In genomic region chr11:40292636-40293585, GRCh38 we compare ENCODE assay signal across 9 cellular contexts.
DNase-seq lines count a peak whose midpoint lies in the region; ATAC-seq, FAIRE-seq and TF ChIP-seq lines count a peak whose summit lies in the region.
"Had no signal": no experiment of that assay in that cellular context is flagged by ENCODE, and none has a peak within 500 bp of the region (broad histone marks: within the 10 kb centered on the region; RNA-seq: fewer than 3 reads in every experiment).

No MANE protein-coding gene starts in this region.

- H3K79me2 ChIP-seq in astrocyte (ENCODE audit: insufficient read depth, low read length) = peaks cover 3% of the 10 kb centered on the region
- H3K79me2 ChIP-seq in smooth muscle cell (ENCODE audit: low read depth) = peaks cover 28% of the 10 kb centered on the region

- H3K27ac ChIP-seq in HUES6 (ENCODE audit: low read depth, low read length) (no peak overlapping the region), astrocyte (ENCODE audit: low read depth, low read length) (peak overlapping the region; percentile 78), iPS-18a (ENCODE audit: low read length) (no peak overlapping the region), smooth muscle cell (ENCODE audit: low read depth) (no peak overlapping the region), small intestine (ENCODE audit: low read depth in 1 of 2, low read length in 1 of 2) (no peak overlapping the region)
- H3K27ac ChIP-seq: neutrophil had no signal

- H3K4me1 ChIP-seq in HUES6 (ENCODE audit: control insufficient read depth, insufficient read depth, low read length) = peaks cover 11% of the 10 kb centered on the region
- peaks cover 20% of the 10 kb centered on the region for H3K4me1 ChIP-seq in astrocyte (ENCODE audit: insufficient read depth, low read length)
- H3K4me1 ChIP-seq in iPS-18a (ENCODE audit: control insufficient read depth, low read depth, low read length) = peaks cover 15% of the 10 kb centered on the region
- peaks cover 14% of the 10 kb centered on the region for H3K4me1 ChIP-seq in smooth muscle cell (ENCODE audit: low read depth)
- H3K4me1 ChIP-seq in small intestine (ENCODE audit: control insufficient read depth in 2 of 2, insufficient read depth in 1 of 2, low read depth in 1 of 2, low read length in 1 of 2) = peaks cover 0 to 6% of the 10 kb centered on the region in 2 donors

- no peaks in the 10 kb centered on the region for H3F3A ChIP-seq in smooth muscle cell (ENCODE audit: low read depth)

- H2AFZ ChIP-seq in astrocyte (ENCODE audit: low read depth, low read length) (peak overlapping the region; percentile 94), smooth muscle cell (ENCODE audit: low read depth) (peak overlapping the region; percentile 92)

- ATAC-seq in HG02852 (IDR thresholded peaks at IDR 0.05; ENCODE audit: unreplicated experiment) (no peak), GM18873 (IDR thresholded peaks at IDR 0.05; ENCODE audit: low FRiP score, unreplicated experiment) (no peak), GM21367 (IDR thresholded peaks at IDR 0.05; ENCODE audit: unreplicated experiment) (no peak)

- H3K27me3 ChIP-seq in HUES6 (ENCODE audit: control insufficient read depth, insufficient read depth, low read length) = peaks cover 50% of the 10 kb centered on the region
- H3K27me3 ChIP-seq in astrocyte (ENCODE audit: insufficient read depth, low read length) = no peaks in the 10 kb centered on the region
- H3K27me3 ChIP-seq in iPS-18a (ENCODE audit: control insufficient read depth, insufficient read depth, low read length) = peaks cover 30% of the 10 kb centered on the region
- H3K27me3 ChIP-seq in smooth muscle cell (ENCODE audit: low read depth) = no peaks in the 10 kb centered on the region
- H3K27me3 ChIP-seq in small intestine (ENCODE audit: control insufficient read depth in 2 of 2, insufficient read depth in 2 of 2, low read length in 2 of 2) = no peaks in the 10 kb centered on the region

- H3K9me3 ChIP-seq in HUES6 (ENCODE audit: control insufficient read depth, insufficient read depth, low read depth, low read length) (no peaks in the 10 kb centered on the region), astrocyte (ENCODE audit: insufficient read depth, low read depth, low read length) (no peaks in the 10 kb centered on the region), iPS-18a (ENCODE audit: control insufficient read depth, low read depth, low read length) (no peaks in the 10 kb centered on the region), smooth muscle cell (replicated peaks; ENCODE audit: low read depth) (no peaks in the 10 kb centered on the region), small intestine (ENCODE audit: control insufficient read depth, low read depth) (no peaks in the 10 kb centered on the region)
- H3K9me3 ChIP-seq: neutrophil had no signal

- H3K4me3 Mint-ChIP-seq in astrocyte (ENCODE audit: unreplicated experiment) = peak overlapping the region; percentile 96

- H3K4me3 ChIP-seq in HUES6 (ENCODE audit: low read depth, low read length) (peak overlapping the region; percentile 81), astrocyte (ENCODE audit: insufficient read depth, low read depth, low read length) (peak overlapping the region; percentile 88), iPS-18a (ENCODE audit: low read length) (peak overlapping the region; percentile 66), smooth muscle cell (peak overlapping the region; percentile 75), small intestine (ENCODE audit: low read depth in 1 of 2, low read length in 2 of 2) (no peak overlapping the region)

- no peak for TF ChIP-seq CTCF in astrocyte (IDR thresholded peaks at IDR 0.05; ENCODE audit: insufficient read depth, low read depth, low read length)
- no peak for TF ChIP-seq CTCF in smooth muscle cell (IDR thresholded peaks at IDR 0.05; ENCODE audit: borderline replicate concordance, insufficient read depth, poor library complexity, severe bottlenecking)

- H4K20me1 ChIP-seq in astrocyte (ENCODE audit: insufficient read depth, low read length) = no peaks in the 10 kb centered on the region
- H4K20me1 ChIP-seq in smooth muscle cell (ENCODE audit: low read depth) = no peaks in the 10 kb centered on the region

- WGBS in smooth muscle cell (ENCODE audit: low lambda C conversion rate) = 2% methylated on average over 38 of the region's 40 CpGs
- 2 to 9% (median 8%) methylated on average over 40 of the region's 40 CpGs for WGBS in small intestine, 3 donors

- H3K36me3 ChIP-seq in HUES6 (ENCODE audit: control insufficient read depth, insufficient read depth, low read length) = no peaks in the 10 kb centered on the region
- H3K36me3 ChIP-seq in astrocyte (ENCODE audit: insufficient read depth, low read length) = no peaks in the 10 kb centered on the region
- H3K36me3 ChIP-seq in iPS-18a (ENCODE audit: control insufficient read depth, low read depth, low read length) = no peaks in the 10 kb centered on the region
- H3K36me3 ChIP-seq in smooth muscle cell (ENCODE audit: low read depth) = no peaks in the 10 kb centered on the region
- H3K36me3 ChIP-seq in small intestine (ENCODE audit: control insufficient read depth in 2 of 2, insufficient read depth in 2 of 2, low read length in 2 of 2) = no peaks in the 10 kb centered on the region
- H3K36me3 ChIP-seq: neutrophil had no signal

- DNase-seq in astrocyte (ENCODE audit: low read depth) (no peak), smooth muscle cell (lab: John Stamatoyannopoulos, UW; ENCODE audit: unreplicated experiment) (no peak), small intestine (no peak)

- H3K9ac ChIP-seq in HUES6 (ENCODE audit: low read length) = peak overlapping the region; percentile 13
- H3K9ac ChIP-seq in astrocyte (ENCODE audit: low read length) = peak overlapping the region; percentile 87
- peak overlapping the region; percentile 41 for H3K9ac ChIP-seq in iPS-18a (ENCODE audit: low read length)
- peak overlapping the region; percentile 60 for H3K9ac ChIP-seq in smooth muscle cell (ENCODE audit: low read depth)

- FAIRE-seq in astrocyte (lab: Jason Lieb, UNC) (no peak), small intestine (lab: Jason Lieb, UNC) (no peak)

- no peaks in the 10 kb centered on the region for H3K36me3 Mint-ChIP-seq in astrocyte (ENCODE audit: low read depth, unreplicated experiment)

- peak overlapping the region; percentile 43 for H3K27ac Mint-ChIP-seq in astrocyte (ENCODE audit: unreplicated experiment)

- H3K4me1 Mint-ChIP-seq in astrocyte (ENCODE audit: low read depth, unreplicated experiment) = peaks cover 20% of the 10 kb centered on the region

- no peaks in the 10 kb centered on the region for H3K9me3 Mint-ChIP-seq in astrocyte (ENCODE audit: unreplicated experiment)

- H3K27me3 Mint-ChIP-seq in astrocyte (ENCODE audit: low read depth, unreplicated experiment) = no peaks in the 10 kb centered on the region

- H3K4me2 ChIP-seq in astrocyte (ENCODE audit: low read length) (peak overlapping the region; percentile 94), smooth muscle cell (peak overlapping the region; percentile 86)

Comparison
In these comparisons a context has a peak if more than half of its experiments do, and no peak if none do; other contexts are left out.
1. H3K4me3 ChIP-seq: peak in HUES6 (single experiment), astrocyte (single experiment), iPS-18a (single experiment) and smooth muscle cell (single experiment); none in small intestine (0 of 2).
2. H3K9ac ChIP-seq: peak in every context shown above with its lines; median percentile 87 in astrocyte; 60 in smooth muscle cell; 41 in iPS-18a; 13 in HUES6.